ENCODE assay signal across 7 cellular contexts in the genomic region with DNA sequence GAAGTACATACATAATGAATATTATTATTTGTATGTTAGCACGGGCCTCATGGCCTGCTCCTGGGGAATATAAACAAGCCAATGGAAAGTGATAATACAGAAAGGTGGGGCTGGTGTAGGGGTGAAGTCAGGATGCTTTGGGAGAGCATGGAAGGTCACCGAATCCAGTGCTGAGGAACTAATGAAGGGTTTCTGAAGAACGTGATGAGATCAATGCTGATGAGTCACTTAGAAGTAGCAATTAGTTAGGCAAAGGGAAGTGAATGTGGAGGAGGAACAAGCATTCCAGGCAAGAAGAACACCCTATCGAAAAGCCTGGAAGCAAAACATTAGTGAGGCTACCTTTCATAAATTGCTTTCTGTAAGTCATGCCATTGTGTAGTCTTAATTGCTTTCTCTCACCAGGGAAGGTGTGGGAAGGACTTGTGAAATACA. TPM values are rescaled to one million over a fixed set of nuclear protein-coding genes. Genes with fewer than 3 reads are reported as not detected.
DNase-seq lines count a peak whose midpoint lies in the region; ATAC-seq and TF ChIP-seq lines count a peak whose summit lies in the region.

No MANE protein-coding gene starts in this region.

- no peaks in the 10 kb centered on the region for H3K27me3 Mint-ChIP-seq in WTC11 (ENCODE audit: low read depth)

- no peaks in the 10 kb centered on the region for H3K27me3 ChIP-seq in heart right ventricle
- H3K27me3 ChIP-seq in spleen (replicated peaks in 1 of 7): no peaks in the 10 kb centered on the region

- H3K4me3 ChIP-seq in heart right ventricle: peak overlapping the region in 9 of 10 donors; percentile 20 to 62 (median 55)
- H3K4me3 ChIP-seq in spleen: peak overlapping the region in 6 of 8 donors; percentile 1 to 64 (median 31)

- peak overlapping the region; percentile 51; the same call in 1 of the 2 replicates for H3K27ac Mint-ChIP-seq in WTC11

- H3K9me3 ChIP-seq in heart right ventricle (no peaks in the 10 kb centered on the region), spleen (no peaks in the 10 kb centered on the region)

- ATAC-seq in WTC11 (no peak; the same call in 1 of the 2 replicates), heart right ventricle (peak in 7 of 8 donors; percentile 27 to 53 (median 34)), GM19023 (IDR thresholded peaks at IDR 0.05; ENCODE audit: unreplicated experiment) (no peak), GM18909 (IDR thresholded peaks at IDR 0.05; ENCODE audit: poor library complexity, unreplicated experiment) (no peak)

- H3K4me3 Mint-ChIP-seq in WTC11: no peak overlapping the region

- TF ChIP-seq POLR2A in spleen (IDR thresholded peaks at IDR 0.05): no peak

- intact Hi-C loops in heart right ventricle (cut with DNase I) (loop anchor here in 1 of 10 donors (2.0 to 10.0 kb wide), 2 partner anchors 21 to 789 kb away; a partner anchor contains a TSS), spleen (cut with DNase I; ENCODE audit: low total_unique reads) (no loop called here)

- peaks cover 60% of the 10 kb centered on the region for H3K4me1 Mint-ChIP-seq in WTC11

- WGBS in heart right ventricle, 2 donors: 27 to 48% methylated on average over 4 of the region's 4 CpGs
- WGBS in spleen, 5 donors: 33 to 64% (median 41%) methylated on average over 4 of the region's 4 CpGs

- peaks cover 0 to 24% (median 3%) of the 10 kb centered on the region in 9 donors for H3K36me3 ChIP-seq in heart right ventricle
- peaks cover 0 to 7% (median 0%) of the 10 kb centered on the region in 6 donors for H3K36me3 ChIP-seq in spleen

- peak overlapping the region in 8 of 10 donors; percentile 20 to 89 (median 81) for H3K27ac ChIP-seq in heart right ventricle
- H3K27ac ChIP-seq in spleen: peak overlapping the region in 7 of 8 donors; percentile 70 to 84 (median 75)

- peaks cover 0 to 74% (median 54%) of the 10 kb centered on the region in 9 donors for H3K4me1 ChIP-seq in heart right ventricle
- peaks cover 3 to 97% (median 48%) of the 10 kb centered on the region in 6 donors for H3K4me1 ChIP-seq in spleen

- CTCF ChIA-PET in WTC11 (lab: Charles Lee): no interaction called here

- H3K36me3 Mint-ChIP-seq in WTC11: no peaks in the 10 kb centered on the region

- POLR2A ChIA-PET in WTC11 (lab: Charles Lee): no interaction called here

- TF ChIP-seq CTCF in WTC11 (IDR thresholded peaks at IDR 0.05): no peak
- TF ChIP-seq CTCF in heart right ventricle (IDR thresholded peaks at IDR 0.05): no peak
- no peak for TF ChIP-seq CTCF in spleen (IDR thresholded peaks at IDR 0.05 in 8 of 11, conservative IDR thresholded peaks at IDR 0.05 in 3 of 11)

- DNase-seq in HT-29 (ENCODE audit: low spot score) (peak; percentile 78), WTC11 (ENCODE audit: low spot score) (no peak), heart right ventricle (no peak), spleen (no peak), HuH-7 (ENCODE audit: low spot score) (no peak)

- H3K9me3 Mint-ChIP-seq in WTC11: no peaks in the 10 kb centered on the region

TF ChIP-seq in WTC11, 78 proteins besides CTCF, POLR2A, EP300 and RAD21 (continues in another document):
- no peak for TF ChIP-seq CREM (CRISPR knock-in tag; IDR thresholded peaks at IDR 0.05)
- no peak for TF ChIP-seq ELF4 (CRISPR knock-in tag; IDR thresholded peaks at IDR 0.05; ENCODE audit: low read depth)
- TF ChIP-seq, protein P1, sequence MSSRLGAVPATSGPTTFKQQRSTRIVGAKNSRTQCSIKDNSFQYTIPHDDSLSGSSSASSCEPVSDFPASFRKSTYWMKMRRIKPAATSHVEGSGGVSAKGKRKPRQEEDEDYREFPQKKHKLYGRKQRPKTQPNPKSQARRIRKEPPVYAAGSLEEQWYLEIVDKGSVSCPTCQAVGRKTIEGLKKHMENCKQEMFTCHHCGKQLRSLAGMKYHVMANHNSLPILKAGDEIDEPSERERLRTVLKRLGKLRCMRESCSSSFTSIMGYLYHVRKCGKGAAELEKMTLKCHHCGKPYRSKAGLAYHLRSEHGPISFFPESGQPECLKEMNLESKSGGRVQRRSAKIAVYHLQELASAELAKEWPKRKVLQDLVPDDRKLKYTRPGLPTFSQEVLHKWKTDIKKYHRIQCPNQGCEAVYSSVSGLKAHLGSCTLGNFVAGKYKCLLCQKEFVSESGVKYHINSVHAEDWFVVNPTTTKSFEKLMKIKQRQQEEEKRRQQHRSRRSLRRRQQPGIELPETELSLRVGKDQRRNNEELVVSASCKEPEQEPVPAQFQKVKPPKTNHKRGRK (CRISPR knock-in tag; IDR thresholded peaks at IDR 0.05; ENCODE audit: borderline replicate concordance): no peak
- TF ChIP-seq, protein P2, sequence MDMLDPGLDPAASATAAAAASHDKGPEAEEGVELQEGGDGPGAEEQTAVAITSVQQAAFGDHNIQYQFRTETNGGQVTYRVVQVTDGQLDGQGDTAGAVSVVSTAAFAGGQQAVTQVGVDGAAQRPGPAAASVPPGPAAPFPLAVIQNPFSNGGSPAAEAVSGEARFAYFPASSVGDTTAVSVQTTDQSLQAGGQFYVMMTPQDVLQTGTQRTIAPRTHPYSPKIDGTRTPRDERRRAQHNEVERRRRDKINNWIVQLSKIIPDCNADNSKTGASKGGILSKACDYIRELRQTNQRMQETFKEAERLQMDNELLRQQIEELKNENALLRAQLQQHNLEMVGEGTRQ (CRISPR knock-in tag; IDR thresholded peaks at IDR 0.05): no peak
- TF ChIP-seq, protein P3, sequence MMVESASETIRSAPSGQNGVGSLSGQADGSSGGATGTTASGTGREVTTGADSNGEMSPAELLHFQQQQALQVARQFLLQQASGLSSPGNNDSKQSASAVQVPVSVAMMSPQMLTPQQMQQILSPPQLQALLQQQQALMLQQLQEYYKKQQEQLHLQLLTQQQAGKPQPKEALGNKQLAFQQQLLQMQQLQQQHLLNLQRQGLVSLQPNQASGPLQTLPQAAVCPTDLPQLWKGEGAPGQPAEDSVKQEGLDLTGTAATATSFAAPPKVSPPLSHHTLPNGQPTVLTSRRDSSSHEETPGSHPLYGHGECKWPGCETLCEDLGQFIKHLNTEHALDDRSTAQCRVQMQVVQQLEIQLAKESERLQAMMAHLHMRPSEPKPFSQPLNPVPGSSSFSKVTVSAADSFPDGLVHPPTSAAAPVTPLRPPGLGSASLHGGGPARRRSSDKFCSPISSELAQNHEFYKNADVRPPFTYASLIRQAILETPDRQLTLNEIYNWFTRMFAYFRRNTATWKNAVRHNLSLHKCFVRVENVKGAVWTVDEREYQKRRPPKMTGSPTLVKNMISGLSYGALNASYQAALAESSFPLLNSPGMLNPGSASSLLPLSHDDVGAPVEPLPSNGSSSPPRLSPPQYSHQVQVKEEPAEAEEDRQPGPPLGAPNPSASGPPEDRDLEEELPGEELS (CRISPR knock-in tag; IDR thresholded peaks at IDR 0.05): no peak
- TF ChIP-seq, protein P4, sequence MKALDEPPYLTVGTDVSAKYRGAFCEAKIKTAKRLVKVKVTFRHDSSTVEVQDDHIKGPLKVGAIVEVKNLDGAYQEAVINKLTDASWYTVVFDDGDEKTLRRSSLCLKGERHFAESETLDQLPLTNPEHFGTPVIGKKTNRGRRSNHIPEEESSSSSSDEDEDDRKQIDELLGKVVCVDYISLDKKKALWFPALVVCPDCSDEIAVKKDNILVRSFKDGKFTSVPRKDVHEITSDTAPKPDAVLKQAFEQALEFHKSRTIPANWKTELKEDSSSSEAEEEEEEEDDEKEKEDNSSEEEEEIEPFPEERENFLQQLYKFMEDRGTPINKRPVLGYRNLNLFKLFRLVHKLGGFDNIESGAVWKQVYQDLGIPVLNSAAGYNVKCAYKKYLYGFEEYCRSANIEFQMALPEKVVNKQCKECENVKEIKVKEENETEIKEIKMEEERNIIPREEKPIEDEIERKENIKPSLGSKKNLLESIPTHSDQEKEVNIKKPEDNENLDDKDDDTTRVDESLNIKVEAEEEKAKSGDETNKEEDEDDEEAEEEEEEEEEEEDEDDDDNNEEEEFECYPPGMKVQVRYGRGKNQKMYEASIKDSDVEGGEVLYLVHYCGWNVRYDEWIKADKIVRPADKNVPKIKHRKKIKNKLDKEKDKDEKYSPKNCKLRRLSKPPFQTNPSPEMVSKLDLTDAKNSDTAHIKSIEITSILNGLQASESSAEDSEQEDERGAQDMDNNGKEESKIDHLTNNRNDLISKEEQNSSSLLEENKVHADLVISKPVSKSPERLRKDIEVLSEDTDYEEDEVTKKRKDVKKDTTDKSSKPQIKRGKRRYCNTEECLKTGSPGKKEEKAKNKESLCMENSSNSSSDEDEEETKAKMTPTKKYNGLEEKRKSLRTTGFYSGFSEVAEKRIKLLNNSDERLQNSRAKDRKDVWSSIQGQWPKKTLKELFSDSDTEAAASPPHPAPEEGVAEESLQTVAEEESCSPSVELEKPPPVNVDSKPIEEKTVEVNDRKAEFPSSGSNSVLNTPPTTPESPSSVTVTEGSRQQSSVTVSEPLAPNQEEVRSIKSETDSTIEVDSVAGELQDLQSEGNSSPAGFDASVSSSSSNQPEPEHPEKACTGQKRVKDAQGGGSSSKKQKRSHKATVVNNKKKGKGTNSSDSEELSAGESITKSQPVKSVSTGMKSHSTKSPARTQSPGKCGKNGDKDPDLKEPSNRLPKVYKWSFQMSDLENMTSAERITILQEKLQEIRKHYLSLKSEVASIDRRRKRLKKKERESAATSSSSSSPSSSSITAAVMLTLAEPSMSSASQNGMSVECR (CRISPR knock-in tag; IDR thresholded peaks at IDR 0.05; ENCODE audit: borderline replicate concordance): no peak

RNA-seq across cellular contexts. Expression of a gene that starts 2.1 kb away (rescaled TPM):
- total RNA-seq in HT-29 (2014; rRNA removed; shearing (Covaris generic)): 171 and 192 TPM in 2 replicates
- total RNA-seq in WTC11 (2021) (1.1 to 2.1 TPM (median 1.7 TPM) in 3 replicates), heart right ventricle (100 to 1,000 TPM in 1 of 10 donors, 10 to 100 TPM in 9; 21.1 to 126 (median 38.5) TPM), spleen (100 to 1,000 TPM in 3 of 7 donors, 10 to 100 TPM in 4; 68.9 to 123 (median 98.4) TPM)
- polyA plus RNA-seq in heart right ventricle (100 to 1,000 TPM in 1 of 2 donors, 10 to 100 TPM in 1; 89.9 to 108 TPM), spleen (10 to 100 TPM; 45.5 to 70.5 (median 46.5) TPM)

Comparison
In these comparisons a context has a peak if more than half of its experiments do, and no peak if none do; other contexts are left out.
1. ATAC-seq: peak in heart right ventricle (7 of 8); none in WTC11 (single experiment), GM19023 (single experiment) and GM18909 (single experiment).